29 cellular contexts compared by ENCODE assay signal in the genomic region with DNA sequence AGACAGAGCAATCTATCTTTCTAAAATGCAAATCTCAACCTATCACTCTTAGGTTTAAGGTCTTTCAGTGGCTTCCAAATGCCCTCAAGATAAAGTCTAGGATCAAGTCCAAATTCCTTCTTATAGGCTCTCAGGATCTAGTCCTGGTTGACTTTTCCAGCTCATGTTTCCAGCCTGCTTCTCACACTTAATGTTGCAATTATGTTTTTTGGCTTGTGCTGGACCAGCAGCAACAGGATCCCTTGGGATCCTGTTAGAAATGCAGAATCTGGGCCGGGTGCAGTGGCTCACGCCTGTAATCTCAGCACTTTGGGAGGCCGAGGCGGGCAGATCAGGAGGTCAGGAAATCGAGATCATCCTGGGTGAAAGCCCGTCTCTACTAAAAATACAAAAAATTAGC. TPM values are rescaled to one million over a fixed set of nuclear protein-coding genes. Genes with fewer than 3 reads are reported as not detected.
"Had no signal": no experiment of that assay in that cellular context is flagged by ENCODE, and none has a peak within 500 bp of the region (broad histone marks: within the 10 kb centered on the region; RNA-seq: fewer than 3 reads in every experiment).

No MANE protein-coding gene starts in this region.

- H3K4me1 ChIP-seq: colonic mucosa, gastroesophageal sphincter, left lung, lower lobe of right lung, neural progenitor cell, parathyroid adenoma, spleen, suprapubic skin, vagina had no signal

- H3K9me3 ChIP-seq: colonic mucosa, esophagus muscularis mucosa, gastroesophageal sphincter, heart right ventricle, left lung, lower lobe of right lung, spleen, suprapubic skin, vagina had no signal

- H3K36me3 ChIP-seq: colonic mucosa, esophagus muscularis mucosa, gastroesophageal sphincter, heart right ventricle, left lung, lower lobe of right lung, neural progenitor cell, spleen, suprapubic skin, vagina had no signal

- H3K27me3 ChIP-seq: colonic mucosa, esophagus muscularis mucosa, gastroesophageal sphincter, heart right ventricle, left lung, neural progenitor cell, spleen, suprapubic skin, vagina had no signal

- DNase-seq: colonic mucosa; dermis blood vessel endothelial cell; effector memory CD4-positive, alpha-beta T cell; foreskin fibroblast; heart right ventricle; hippocampal formation; left cardiac atrium; left lung; lower lobe of right lung; natural killer cell; spleen; stimulated activated CD4-positive, alpha-beta T cell treated with anti-CD3 and anti-CD28 coated beads, Interleukin-4, amount 100 ng/mL, for 4 hours; stimulated activated naive B cell treated with anti-CD40 and anti-IgM and Interleukin-4, amounts not matched to agents 10 μg/mL and 1 μg/mL and 100 μg/mL, for 72 hours; trophoblast cell had no signal

- ATAC-seq: gastroesophageal sphincter; left lung; lower lobe of right lung; natural killer cell; stimulated activated naive B cell treated with anti-CD40 and anti-IgM and Interleukin-4, amounts not matched to agents 10 μg/mL and 1 μg/mL and 100 μg/mL, for 72 hours had no signal

- H3K9ac ChIP-seq: neural progenitor cell, parathyroid adenoma had no signal

- H3K4me3 ChIP-seq: colonic mucosa, esophagus muscularis mucosa, gastroesophageal sphincter, heart right ventricle, left lung, lower lobe of right lung, neural progenitor cell, skin epidermis, spleen, suprapubic skin, vagina had no signal

RNA-seq across cellular contexts. Expression of gene GPR33, which starts 10.6 kb away (rescaled TPM):
- total RNA-seq: chondrocyte, colonic mucosa, dermis blood vessel endothelial cell, endothelial cell of umbilical vein, epithelial cell of proximal tubule, esophagus muscularis mucosa, gastroesophageal sphincter, heart right ventricle, kidney epithelial cell, left cardiac atrium, left lung, lower lobe of right lung, mesenteric fat pad, natural killer cell, osteoblast, progenitor cell of endocrine pancreas, spleen, suprapubic skin, ureter, vagina had no signal
